ENCODE assay signal across 15 cellular contexts in the genomic region with DNA sequence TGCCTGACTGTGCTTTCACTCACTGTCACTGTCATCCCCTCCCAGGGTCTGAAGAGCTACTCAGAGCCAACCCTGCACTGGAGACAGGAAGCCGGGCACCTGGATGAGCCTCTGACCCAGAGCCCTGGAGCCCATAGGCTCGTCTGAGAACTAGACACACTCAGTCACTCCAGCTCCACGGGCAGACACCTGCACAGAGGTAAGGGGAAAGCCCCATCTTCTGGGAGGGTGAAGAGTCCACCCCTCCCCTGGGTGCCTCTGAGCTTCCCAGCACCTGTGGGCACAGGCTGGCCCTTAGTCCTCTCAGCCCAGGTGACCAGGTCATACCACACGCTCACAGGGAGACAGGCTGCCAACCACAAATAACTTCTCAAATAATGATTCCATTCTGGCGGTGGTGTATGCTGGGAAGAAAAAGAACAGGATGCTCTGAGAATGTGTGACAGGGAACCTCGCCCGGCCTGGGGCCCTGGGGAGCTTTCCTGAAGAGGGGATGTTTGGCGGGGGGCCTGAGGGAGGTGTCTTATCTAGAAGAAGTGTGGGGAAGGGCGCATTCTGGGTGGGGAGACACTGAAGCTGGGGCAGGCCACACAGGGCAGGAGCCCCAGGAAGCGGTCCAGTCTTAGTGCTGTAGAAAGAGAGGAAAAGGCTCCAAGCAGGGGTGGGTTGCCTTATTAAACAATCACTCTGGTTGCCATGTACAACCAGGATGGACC.
"Had no signal": no experiment of that assay in that cellular context is flagged by ENCODE, and none has a peak within 500 bp of the region (broad histone marks: within the 10 kb centered on the region; RNA-seq: fewer than 3 reads in every experiment).

No MANE protein-coding gene starts in this region.

- DNase-seq: activated CD4-positive, alpha-beta memory T cell treated with anti-CD3 and anti-CD28 coated beads for 36 hours; activated CD4-positive, CD25-positive, alpha-beta regulatory T cell treated with anti-CD3 and anti-CD28 coated beads, Interleukin-2, amount 50 U/mL, for 72 hours; activated CD8-positive, alpha-beta memory T cell treated with anti-CD3 and anti-CD28 coated beads, Interleukin-2, amount 50 U/mL, for 4 hours; activated naive CD4-positive, alpha-beta T cell treated with anti-CD3 and anti-CD28 coated beads for 36 hours; amniotic stem cell; body of pancreas; central memory CD4-positive, alpha-beta T cell; hypothalamus; immature natural killer cell; left cardiac atrium; midbrain had no signal

- H3K9me3 ChIP-seq: body of pancreas, right atrium auricular region had no signal

- H3K27me3 ChIP-seq: body of pancreas, right atrium auricular region had no signal

- ATAC-seq: body of pancreas, left cardiac atrium had no signal

- H3K27me3 Mint-ChIP-seq: activated CD4-positive, alpha-beta memory T cell treated with anti-CD3 and anti-CD28 coated beads for 36 hours had no signal

- H3K4me3 ChIP-seq: body of pancreas, coronary artery, lung, right atrium auricular region, skin epidermis had no signal

- H3K4me1 ChIP-seq: right atrium auricular region had no signal

- H3K36me3 ChIP-seq: right atrium auricular region had no signal

- H3K27ac Mint-ChIP-seq: activated CD4-positive, alpha-beta memory T cell treated with anti-CD3 and anti-CD28 coated beads for 36 hours; activated naive CD4-positive, alpha-beta T cell treated with anti-CD3 and anti-CD28 coated beads for 36 hours; immature natural killer cell had no signal

- H3K9me3 Mint-ChIP-seq: activated CD4-positive, alpha-beta memory T cell treated with anti-CD3 and anti-CD28 coated beads for 36 hours; activated naive CD4-positive, alpha-beta T cell treated with anti-CD3 and anti-CD28 coated beads for 36 hours; immature natural killer cell had no signal

- H3K27ac ChIP-seq: body of pancreas, coronary artery, right atrium auricular region, skin epidermis had no signal

- H3K4me3 Mint-ChIP-seq: activated CD4-positive, alpha-beta memory T cell treated with anti-CD3 and anti-CD28 coated beads for 36 hours; activated naive CD4-positive, alpha-beta T cell treated with anti-CD3 and anti-CD28 coated beads for 36 hours; immature natural killer cell had no signal

- H3K36me3 Mint-ChIP-seq: activated CD4-positive, alpha-beta memory T cell treated with anti-CD3 and anti-CD28 coated beads for 36 hours had no signal
